In genomic region chr11:118263694-118264567, GRCh38 we compare ENCODE assay signal across 9 cellular contexts. TPM values are rescaled to one million over a fixed set of nuclear protein-coding genes. Genes with fewer than 3 reads are reported as not detected.
DNase-seq lines count a peak whose midpoint lies in the region; ATAC-seq and TF ChIP-seq lines count a peak whose summit lies in the region.
"Had no signal": no experiment of that assay in that cellular context is flagged by ENCODE, and none has a peak within 500 bp of the region (broad histone marks: within the 10 kb centered on the region; RNA-seq: fewer than 3 reads in every experiment).

Gene MPZL2 (minus strand): TSS chr11:118264297. CDS start chr11:118264153, 144 bp downstream.

- peaks cover 48% of the 10 kb centered on the region for H3K27me3 ChIP-seq in GM23338 (ENCODE audit: insufficient read depth)
- H3K27me3 ChIP-seq in NT2/D1 (ENCODE audit: insufficient read depth, insufficient read length), result peaks cover 35% of the 10 kb centered on the region
- peaks cover 0 to 97% (median 53%) of the 10 kb centered on the region in 45 donors for H3K27me3 ChIP-seq in dorsolateral prefrontal cortex
- no peaks in the 10 kb centered on the region for H3K27me3 ChIP-seq in upper lobe of right lung

- ATAC-seq in GM23338 (peak; percentile 85), upper lobe of right lung (peak; percentile 95), HG03439 (IDR thresholded peaks at IDR 0.05; ENCODE audit: unreplicated experiment) (no peak)

- peaks cover 25% of the 10 kb centered on the region for H3K4me1 ChIP-seq in GM23338 (ENCODE audit: insufficient read depth)
- H3K4me1 ChIP-seq in NT2/D1 (ENCODE audit: insufficient read depth, insufficient read length), result peaks cover 4% of the 10 kb centered on the region
- H3K4me1 ChIP-seq in upper lobe of right lung, result peaks cover 31% of the 10 kb centered on the region

- peaks cover 30% of the 10 kb centered on the region for H3K27me3 Mint-ChIP-seq in GM23338 (ENCODE audit: insufficient read depth, low read depth, poor library complexity)

- peak within 1 kb of the TSS; percentile 76 for H3K4me3 Mint-ChIP-seq in GM23338

- peak within 1 kb of the TSS; percentile 94 for H2AFZ ChIP-seq in GM23338

- peak; percentile 76 for DNase-seq in GM23338 (ENCODE audit: low spot score)
- DNase-seq in NT2/D1 (ENCODE audit: low read depth, low spot score), result no peak
- no peak for DNase-seq in dorsolateral prefrontal cortex
- DNase-seq in mesenteric fat pad (ENCODE audit: low spot score), result no peak
- peak; percentile 83 for DNase-seq in upper lobe of right lung
- no peak for DNase-seq in putamen (ENCODE audit: low spot score)
- DNase-seq in NCI-H1048 (lab: John Stamatoyannopoulos, UW), result no peak

- no peaks in the 10 kb centered on the region for H3K9me2 ChIP-seq in GM23338 (ENCODE audit: insufficient read depth)

- H3K79me2 ChIP-seq in GM23338 (replicated peaks; ENCODE audit: insufficient read depth), result no peaks in the 10 kb centered on the region

- H4K20me1 ChIP-seq in GM23338 (replicated peaks; ENCODE audit: insufficient read depth), result no peaks in the 10 kb centered on the region

- H3K9me3 ChIP-seq in NT2/D1 (ENCODE audit: insufficient read depth, low read length) (no peaks in the 10 kb centered on the region), upper lobe of right lung (no peaks in the 10 kb centered on the region)

- H3K9ac ChIP-seq in NT2/D1 (ENCODE audit: insufficient read length, low read depth), result peak within 1 kb of the TSS; percentile 75

- no peak for TF ChIP-seq CTCF in GM23338 (conservative IDR thresholded peaks at IDR 0.05; ENCODE audit: low read depth in 2 of 2)
- TF ChIP-seq CTCF in dorsolateral prefrontal cortex (IDR thresholded peaks at IDR 0.05 in 54 of 56, conservative IDR thresholded peaks at IDR 0.05 in 2 of 56; ENCODE audit: low read depth in 1 of 56, partially characterized antibody in 56 of 56), result no peak
- no peak for TF ChIP-seq CTCF in upper lobe of right lung (IDR thresholded peaks at IDR 0.05)

- no peaks in the 10 kb centered on the region for H3K36me3 ChIP-seq in GM23338 (ENCODE audit: insufficient read depth)
- H3K36me3 ChIP-seq in NT2/D1 (ENCODE audit: insufficient read depth, insufficient read length, low read length), result no peaks in the 10 kb centered on the region
- H3K36me3 ChIP-seq in upper lobe of right lung, result peaks cover 21% of the 10 kb centered on the region

- H3K4me2 ChIP-seq in GM23338, result peak within 1 kb of the TSS; percentile 73

- no peaks in the 10 kb centered on the region for H3K9me3 Mint-ChIP-seq in GM23338

- H3K36me3 Mint-ChIP-seq in GM23338 (ENCODE audit: low read depth), result peaks cover 5% of the 10 kb centered on the region
- H3K36me3 Mint-ChIP-seq: IgD-negative memory B cell had no signal

- peak within 1 kb of the TSS; percentile 46 for H3K4me3 ChIP-seq in GM23338
- peak within 1 kb of the TSS; percentile 37 for H3K4me3 ChIP-seq in NT2/D1 (ENCODE audit: insufficient read length, low read depth)
- peak within 1 kb of the TSS in 42 of 59 donors; percentile 5 to 52 (median 29) for H3K4me3 ChIP-seq in dorsolateral prefrontal cortex
- peak within 1 kb of the TSS; percentile 57 for H3K4me3 ChIP-seq in upper lobe of right lung

- H3K27ac Mint-ChIP-seq in GM23338, result peak within 1 kb of the TSS; percentile 21; the same call in 1 of the 2 replicates

- H3K4me1 Mint-ChIP-seq in GM23338, result peaks cover 31% of the 10 kb centered on the region

- intact Hi-C loops in dorsolateral prefrontal cortex (cut with DNase I) (no loop called here), upper lobe of right lung (cut with DNase I) (no loop called here)

- H3F3A ChIP-seq in GM23338 (replicated peaks; ENCODE audit: low read depth), result no peaks in the 10 kb centered on the region

- H3K27ac ChIP-seq in GM23338 (ENCODE audit: low read depth), result no peak within 1 kb of the TSS
- no peak within 1 kb of the TSS for H3K27ac ChIP-seq in dorsolateral prefrontal cortex
- peak within 1 kb of the TSS; percentile 82 for H3K27ac ChIP-seq in upper lobe of right lung

TF ChIP-seq in GM23338, 12 proteins besides CTCF, POLR2A, EP300 and RAD21:
- TF ChIP-seq POLR2AphosphoS5 (IDR thresholded peaks at IDR 0.05; ENCODE audit: low read depth) (0 out of 2 replicates have a peak, but pooled peaks have one; percentile 11), EZH2phosphoT487 (IDR thresholded peaks at IDR 0.05; ENCODE audit: unreplicated experiment) (no peak)

RNA-seq across cellular contexts. Expression of gene MPZL2, which starts in this region (rescaled TPM):
- total RNA-seq in GM23338 (2014; rRNA removed; shearing (Covaris generic)), result 2.8 and 4.2 TPM in 2 replicates
- 2.1 and 2.6 TPM in 2 replicates for polyA plus RNA-seq in GM23338 (2016; fragmentation: Nextera tagmentation; extraction: Ambion mirVana)
- total RNA-seq in dorsolateral prefrontal cortex (10 to 100 TPM in 11 of 120 experiments, 1 to 10 TPM in 98, under 1 TPM in 10, not detected in 1; 0.48 to 22.0 (median 4.5) TPM), mesenteric fat pad (36.8 TPM), upper lobe of right lung (119 TPM)
- polyA plus RNA-seq: IgD-negative memory B cell had no signal

Comparison
In these comparisons a context has a peak if more than half of its experiments do, and no peak if none do; other contexts are left out.
1. DNase-seq: peak in GM23338 (single experiment) and upper lobe of right lung (single experiment); none in NT2/D1 (single experiment), dorsolateral prefrontal cortex (0 of 10), mesenteric fat pad (single experiment), putamen (single experiment) and NCI-H1048 (single experiment).
2. Peak in every context shown above with its lines, with median percentiles within 50 percentile points of each other: H3K4me3 ChIP-seq.